Comparison of ENCODE assay signal across 35 cellular contexts in genomic region chr6:44377971-44378370, GRCh38. TPM values are rescaled to one million over a fixed set of nuclear protein-coding genes. Genes with fewer than 3 reads are reported as not detected.
"Had no signal": no experiment of that assay in that cellular context is flagged by ENCODE, and none has a peak within 500 bp of the region (broad histone marks: within the 10 kb centered on the region; RNA-seq: fewer than 3 reads in every experiment).

No MANE protein-coding gene starts in this region.

- H3K27ac ChIP-seq: adrenal gland, breast epithelium, coronary artery, dorsolateral prefrontal cortex, epithelial cell of prostate, esophagus squamous epithelium had no signal

- H3K27me3 ChIP-seq: adrenal gland, breast epithelium, dorsolateral prefrontal cortex had no signal

- FAIRE-seq: frontal cortex had no signal

- H3K36me3 ChIP-seq: adrenal gland, breast epithelium, esophagus squamous epithelium had no signal

- ATAC-seq: activated CD4-positive, alpha-beta T cell treated with anti-CD3 and anti-CD28 coated beads for 36 hours; activated CD8-positive, alpha-beta memory T cell treated with anti-CD3 and anti-CD28 coated beads, Interleukin-2, amount 10 ng/mL, durations not matched to agents 7 days and 5 days; activated CD8-positive, alpha-beta T cell treated with anti-CD3 and anti-CD28 coated beads, Interleukin-2, amount 10 ng/mL, durations not matched to agents 7 days and 5 days; activated naive CD8-positive, alpha-beta T cell treated with anti-CD3 and anti-CD28 coated beads, Interleukin-2, amount 50 U/mL, for 24 hours; effector memory CD8-positive, alpha-beta T cell had no signal

- H3K9me3 ChIP-seq: adrenal gland, breast epithelium, esophagus squamous epithelium had no signal

- H3K4me1 ChIP-seq: breast epithelium, esophagus squamous epithelium had no signal

- H3K4me3 ChIP-seq: adrenal gland, breast epithelium, coronary artery, dorsolateral prefrontal cortex, esophagus squamous epithelium had no signal

- DNase-seq: activated CD4-positive, alpha-beta memory T cell treated with anti-CD3 and anti-CD28 coated beads for 36 hours; activated CD4-positive, alpha-beta T cell treated with anti-CD3 and anti-CD28 coated beads for 36 hours; activated CD4-positive, alpha-beta T cell treated with anti-CD3 and anti-CD28 coated beads, Interleukin-2, amount 10 ng/mL, durations not matched to agents 24 days and 14 days; activated CD4-positive, CD25-positive, alpha-beta regulatory T cell; activated CD4-positive, CD25-positive, alpha-beta regulatory T cell treated with anti-CD3 and anti-CD28 coated beads, Interleukin-2, amount 50 U/mL, for 72 hours; activated CD8-positive, alpha-beta memory T cell treated with anti-CD3 and anti-CD28 coated beads, Interleukin-2, amount 10 ng/mL, durations not matched to agents 7 days and 5 days; activated CD8-positive, alpha-beta memory T cell treated with anti-CD3 and anti-CD28 coated beads, Interleukin-2, amount 50 U/mL, for 4 hours; activated CD8-positive, alpha-beta T cell treated with anti-CD3 and anti-CD28 coated beads, Interleukin-2, amount 10 ng/mL, durations not matched to agents 7 days and 5 days; activated effector memory CD4-positive, alpha-beta T cell treated with anti-CD3 and anti-CD28 coated beads, Interleukin-2, amount 50 U/mL, for 16 hours; activated naive CD4-positive, alpha-beta T cell treated with anti-CD3 and anti-CD28 coated beads for 36 hours; activated naive CD8-positive, alpha-beta T cell treated with anti-CD3 and anti-CD28 coated beads for 36 hours; activated naive CD8-positive, alpha-beta T cell treated with anti-CD3 and anti-CD28 coated beads, Interleukin-2, amount 50 U/mL, for 24 hours; activated T-cell treated with anti-CD3 and anti-CD28 coated beads, Interleukin-2, amount 50 U/mL, for 1 hour; activated T-cell treated with anti-CD3 and anti-CD28 coated beads, Interleukin-2, amount 50 U/mL, for 48 hours; adrenal gland; amygdala; aorta; dorsolateral prefrontal cortex; effector memory CD8-positive, alpha-beta T cell; esophagus squamous epithelium; head of caudate nucleus; T-helper 2 cell had no signal

RNA-seq across cellular contexts. Expression of gene SPATS1, which starts 35.5 kb away (rescaled TPM):
- total RNA-seq: activated CD4-positive, alpha-beta memory T cell treated with anti-CD3 and anti-CD28 coated beads for 36 hours; activated CD4-positive, alpha-beta T cell treated with anti-CD3 and anti-CD28 coated beads for 36 hours; activated CD4-positive, alpha-beta T cell treated with anti-CD3 and anti-CD28 coated beads, Interleukin-2, amount 10 ng/mL, durations not matched to agents 24 days and 14 days; activated CD8-positive, alpha-beta memory T cell treated with anti-CD3 and anti-CD28 coated beads for 36 hours; activated CD8-positive, alpha-beta memory T cell treated with anti-CD3 and anti-CD28 coated beads, Interleukin-2, amount 10 ng/mL, durations not matched to agents 7 days and 5 days; activated CD8-positive, alpha-beta T cell treated with anti-CD3 and anti-CD28 coated beads, Interleukin-2, amount 10 ng/mL, durations not matched to agents 7 days and 5 days; activated naive CD4-positive, alpha-beta T cell treated with anti-CD3 and anti-CD28 coated beads for 36 hours; activated naive CD8-positive, alpha-beta T cell treated with anti-CD3 and anti-CD28 coated beads for 36 hours; activated T-helper 1 cell treated with anti-CD3 and anti-CD28 coated beads, Interleukin-12 subunit alpha, Interleukin-12 subunit beta, Interleukin-2, Interleukin-4 antibody, amounts not matched to agents 30 ng/mL and 10 ng/mL and 1 ng/mL, durations not matched to agents 14 hours and 24 hours and 36 hours; activated T-helper 2 cell treated with anti-CD3 and anti-CD28 coated beads, Interferon-gamma antibody, Interleukin-2, Interleukin-4, amounts not matched to agents 10 μg/mL and 5 μg/mL and 100 μg/mL, durations not matched to agents 14 hours and 24 hours and 36 hours; adrenal gland; aorta; breast epithelium; cardiac septum; cerebellum; esophagus squamous epithelium; fibroblast of villous mesenchyme; T-helper 1 cell treated with Interleukin-12 subunit alpha and Interleukin-12 subunit beta and Interleukin-4 antibody, amounts not matched to agents 30 ng/mL and 1 ng/mL, for 36 hours had no signal
- polyA plus RNA-seq: aorta, esophagus, fibroblast of lung had no signal
